In genomic region chr12:2277492-2278153, GRCh38 we compare ENCODE assay signal across 23 cellular contexts.
"Had no signal": no experiment of that assay in that cellular context is flagged by ENCODE, and none has a peak within 500 bp of the region (broad histone marks: within the 10 kb centered on the region; RNA-seq: fewer than 3 reads in every experiment).

No MANE protein-coding gene starts in this region.

- ATAC-seq: gastrocnemius medialis, natural killer cell, pancreas, right lobe of liver had no signal

- H3K27me3 ChIP-seq: dorsolateral prefrontal cortex, esophagus muscularis mucosa, pancreas, right lobe of liver, stomach, transverse colon had no signal

- H3K27ac ChIP-seq: dorsolateral prefrontal cortex, epithelial cell of prostate, gastrocnemius medialis, pancreas, right lobe of liver, stomach, thoracic aorta had no signal

- H3K27ac Mint-ChIP-seq: immature natural killer cell, mesothelial cell of epicardium, natural killer cell, progenitor cell of endocrine pancreas had no signal

- H3K4me1 ChIP-seq: gastrocnemius medialis, pancreas, right lobe of liver had no signal

- H3K4me3 ChIP-seq: dorsolateral prefrontal cortex, esophagus muscularis mucosa, gastrocnemius medialis, pancreas, right lobe of liver, stomach, thoracic aorta, transverse colon had no signal

- H3K9me3 ChIP-seq: esophagus muscularis mucosa, gastrocnemius medialis, pancreas, right lobe of liver, stomach, thoracic aorta, transverse colon had no signal

- H3K4me1 Mint-ChIP-seq: immature natural killer cell, natural killer cell, neural crest cell had no signal

- H3K9me3 Mint-ChIP-seq: natural killer cell, neural crest cell had no signal

- H3K4me3 Mint-ChIP-seq: immature natural killer cell, mesothelial cell of epicardium, natural killer cell, neural crest cell had no signal

- H3K36me3 ChIP-seq: esophagus muscularis mucosa, gastrocnemius medialis, pancreas, right lobe of liver, stomach, thoracic aorta, transverse colon had no signal

- DNase-seq: caudate nucleus; cortex of kidney; dorsolateral prefrontal cortex; effector CD8-positive, alpha-beta T cell; gastrocnemius medialis; immature natural killer cell; mammary epithelial cell; natural killer cell; occipital lobe; pancreas; right lobe of liver; stimulated activated CD4-positive, alpha-beta T cell treated with anti-CD3 and anti-CD28 coated beads, Interleukin-4, amount 100 ng/mL, for 1 hour; stimulated activated CD8-positive, alpha-beta memory T cell treated with anti-CD3 and anti-CD28 coated beads, Interleukin-4, amount 100 ng/mL, for 48 hours; stimulated activated naive CD4-positive, alpha-beta T cell; stomach; substantia nigra; transverse colon had no signal

- H3K36me3 Mint-ChIP-seq: immature natural killer cell, natural killer cell had no signal
